Comparison of ENCODE assay signal across 1 cellular context in the genomic region with DNA sequence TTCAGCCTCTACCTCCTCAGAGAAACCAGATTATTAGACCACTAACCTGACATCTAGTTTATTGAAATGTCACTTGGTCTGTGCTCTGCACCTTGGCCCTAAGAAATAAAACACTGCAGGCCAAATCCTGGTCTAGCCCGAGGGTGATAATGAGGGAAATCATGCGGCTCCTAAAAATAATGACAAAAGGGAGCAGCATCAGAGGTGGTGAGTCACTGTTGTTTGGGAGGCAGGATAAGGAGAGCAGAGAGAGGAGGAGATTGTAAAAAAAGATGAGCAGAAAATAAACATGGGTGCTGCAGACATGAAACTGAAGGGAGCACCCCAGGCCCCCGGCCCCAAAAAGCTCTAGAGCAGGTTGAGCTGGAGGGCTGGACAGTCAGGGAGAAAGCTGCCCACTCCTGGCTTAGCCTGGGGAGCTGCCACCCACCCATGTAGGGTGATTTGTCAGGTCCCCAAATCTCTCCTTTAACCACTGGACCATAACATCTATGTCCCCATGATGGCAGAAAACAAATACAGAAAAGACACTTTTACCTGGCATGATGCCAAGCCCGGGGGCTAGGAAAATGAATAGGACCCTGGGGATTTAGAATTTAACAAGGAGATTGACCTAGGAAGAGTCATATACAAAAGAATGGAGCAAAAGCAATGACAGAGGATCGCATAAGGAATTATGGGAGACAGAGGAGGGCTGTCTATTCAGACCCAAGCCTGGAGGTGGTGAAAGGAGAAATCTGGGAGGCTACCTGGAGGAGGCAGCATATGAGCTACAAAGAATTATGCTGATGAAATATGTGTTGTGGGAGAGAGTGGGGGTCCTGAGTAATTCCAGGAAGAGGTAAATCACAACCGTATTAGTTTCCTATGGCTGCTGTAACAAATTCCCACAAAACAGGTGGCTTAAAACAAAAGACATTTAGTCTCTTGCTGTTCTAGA.
TF ChIP-seq lines count a peak whose summit lies in the region.

No MANE protein-coding gene starts in this region.

TF ChIP-seq in K562, 482 proteins besides CTCF, POLR2A, EP300 and RAD21 (continued from another document):
- TF ChIP-seq, protein P1, sequence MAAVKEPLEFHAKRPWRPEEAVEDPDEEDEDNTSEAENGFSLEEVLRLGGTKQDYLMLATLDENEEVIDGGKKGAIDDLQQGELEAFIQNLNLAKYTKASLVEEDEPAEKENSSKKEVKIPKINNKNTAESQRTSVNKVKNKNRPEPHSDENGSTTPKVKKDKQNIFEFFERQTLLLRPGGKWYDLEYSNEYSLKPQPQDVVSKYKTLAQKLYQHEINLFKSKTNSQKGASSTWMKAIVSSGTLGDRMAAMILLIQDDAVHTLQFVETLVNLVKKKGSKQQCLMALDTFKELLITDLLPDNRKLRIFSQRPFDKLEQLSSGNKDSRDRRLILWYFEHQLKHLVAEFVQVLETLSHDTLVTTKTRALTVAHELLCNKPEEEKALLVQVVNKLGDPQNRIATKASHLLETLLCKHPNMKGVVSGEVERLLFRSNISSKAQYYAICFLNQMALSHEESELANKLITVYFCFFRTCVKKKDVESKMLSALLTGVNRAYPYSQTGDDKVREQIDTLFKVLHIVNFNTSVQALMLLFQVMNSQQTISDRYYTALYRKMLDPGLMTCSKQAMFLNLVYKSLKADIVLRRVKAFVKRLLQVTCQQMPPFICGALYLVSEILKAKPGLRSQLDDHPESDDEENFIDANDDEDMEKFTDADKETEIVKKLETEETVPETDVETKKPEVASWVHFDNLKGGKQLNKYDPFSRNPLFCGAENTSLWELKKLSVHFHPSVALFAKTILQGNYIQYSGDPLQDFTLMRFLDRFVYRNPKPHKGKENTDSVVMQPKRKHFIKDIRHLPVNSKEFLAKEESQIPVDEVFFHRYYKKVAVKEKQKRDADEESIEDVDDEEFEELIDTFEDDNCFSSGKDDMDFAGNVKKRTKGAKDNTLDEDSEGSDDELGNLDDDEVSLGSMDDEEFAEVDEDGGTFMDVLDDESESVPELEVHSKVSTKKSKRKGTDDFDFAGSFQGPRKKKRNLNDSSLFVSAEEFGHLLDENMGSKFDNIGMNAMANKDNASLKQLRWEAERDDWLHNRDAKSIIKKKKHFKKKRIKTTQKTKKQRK (IDR thresholded peaks at IDR 0.05; ENCODE audit: borderline replicate concordance, low read depth, low read length), result no peak
- TF ChIP-seq NFIX (CRISPR knock-in tag; IDR thresholded peaks at IDR 0.05; ENCODE audit: low read depth) (peak; percentile 71; the same call in 1 of the 2 replicates), NFIC (IDR thresholded peaks at IDR 0.05) (peak; percentile 88), NBN (IDR thresholded peaks at IDR 0.05; ENCODE audit: low read depth) (no peak), ZFP36 (IDR thresholded peaks at IDR 0.05; ENCODE audit: low read depth, low read length, partially characterized antibody) (peak; percentile 95)
